In the genomic region with DNA sequence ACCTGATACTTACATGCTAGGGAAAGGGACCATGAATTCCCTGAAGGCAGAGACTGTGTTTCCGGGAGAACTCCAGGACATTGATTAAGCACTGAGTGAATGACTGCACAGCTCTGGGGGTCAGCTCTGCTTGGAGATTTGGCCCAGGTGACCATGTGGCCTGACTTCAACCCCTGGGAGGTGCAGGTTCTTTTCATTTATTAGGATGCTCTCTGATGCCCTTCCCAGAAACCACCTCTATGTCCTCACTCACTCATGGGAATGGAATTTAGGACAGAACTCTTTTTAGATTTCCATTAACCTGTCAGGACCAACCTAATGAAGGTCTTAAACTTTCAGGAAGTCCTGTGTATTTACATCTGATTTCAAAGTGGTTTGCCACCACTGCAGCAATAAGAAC, we compare ENCODE assay signal across 25 cellular contexts.
DNase-seq lines count a peak whose midpoint lies in the region; ATAC-seq, FAIRE-seq and TF ChIP-seq lines count a peak whose summit lies in the region.
"Had no signal": no experiment of that assay in that cellular context is flagged by ENCODE, and none has a peak within 500 bp of the region (broad histone marks: within the 10 kb centered on the region; RNA-seq: fewer than 3 reads in every experiment).

No MANE protein-coding gene starts in this region.

- H3K9me3 ChIP-seq in neural progenitor cell (ENCODE audit: low read depth) = no peaks in the 10 kb centered on the region
- H3K9me3 ChIP-seq: A549, BE2C had no signal

- H3K4me3 Mint-ChIP-seq in neural progenitor cell = no peak overlapping the region
- H3K4me3 Mint-ChIP-seq: CD14-positive monocyte; CD4-positive, alpha-beta T cell; CD8-positive, alpha-beta memory T cell; H9 had no signal

- H3K4me1 Mint-ChIP-seq in neural progenitor cell = peaks cover 3% of the 10 kb centered on the region
- H3K4me1 Mint-ChIP-seq: CD14-positive monocyte; CD8-positive, alpha-beta memory T cell; H9 had no signal

- no peaks in the 10 kb centered on the region for H3K36me3 Mint-ChIP-seq in neural progenitor cell
- no peaks in the 10 kb centered on the region for H3K36me3 Mint-ChIP-seq in activated naive CD4-positive, alpha-beta T cell treated with anti-CD3 and anti-CD28 coated beads, Interleukin-2, amount 50 U/mL, for 72 hours
- H3K36me3 Mint-ChIP-seq: CD14-positive monocyte; CD8-positive, alpha-beta memory T cell had no signal

- no peaks in the 10 kb centered on the region for H3K27me3 ChIP-seq in neural progenitor cell
- H3K27me3 ChIP-seq: BE2C; BLaER1 treated with 17β-estradiol and CSF1 and Interleukin-3, amounts not matched to agents 10 nM and 100 nM had no signal

- FAIRE-seq in H54 (lab: Jason Lieb, UNC) = peak; percentile 36
- FAIRE-seq: A549, GM12891, GM18507, H1 had no signal

- DNase-seq in H54 (ENCODE audit: insufficient read length, low spot score) (no peak), kidney tubule cell (ENCODE audit: low spot score) (peak; percentile 75), neural progenitor cell (ENCODE audit: low spot score) (no peak)
- DNase-seq in activated naive CD4-positive, alpha-beta T cell treated with anti-CD3 and anti-CD28 coated beads, Interleukin-2, amount 50 U/mL, for 72 hours (ENCODE audit: low spot score in 2 of 2) = no peak
- DNase-seq: 8988T; ACHN; AML-193; BE2C; Calu3; CD4-positive, alpha-beta T cell; CD8-positive, alpha-beta memory T cell; DMS53; DMS79 treated with DMSO at 0.1 percent for 48 hours; GF-D8; GM23248; H9 had no signal

- no peak overlapping the region for H3K4me3 ChIP-seq in neural progenitor cell
- H3K4me3 ChIP-seq: A549; BLaER1 treated with 17β-estradiol and CSF1 and Interleukin-3, amounts not matched to agents 10 nM and 100 nM; GM23248 had no signal

- peaks cover 5% of the 10 kb centered on the region for H3K4me1 ChIP-seq in neural progenitor cell
- H3K4me1 ChIP-seq: A549; BE2C; BLaER1 treated with 17β-estradiol and CSF1 and Interleukin-3, amounts not matched to agents 10 nM and 100 nM had no signal

- peak overlapping the region; percentile 54 for H2AFZ ChIP-seq in neural progenitor cell (replicated peaks)
- H2AFZ ChIP-seq: GM23248 had no signal

- TF ChIP-seq POLR2A in H54 (IDR thresholded peaks at IDR 0.05; ENCODE audit: low read depth, low read length) = no peak

- no peaks in the 10 kb centered on the region for H3K27me3 Mint-ChIP-seq in neural progenitor cell (ENCODE audit: insufficient read depth, low read depth)
- H3K27me3 Mint-ChIP-seq: CD4-positive, alpha-beta T cell; CD8-positive, alpha-beta memory T cell had no signal

- no peaks in the 10 kb centered on the region for H3K36me3 ChIP-seq in neural progenitor cell
- H3K36me3 ChIP-seq: BE2C; BLaER1 treated with 17β-estradiol and CSF1 and Interleukin-3, amounts not matched to agents 10 nM and 100 nM had no signal

- H3K79me2 ChIP-seq in neural progenitor cell (ENCODE audit: low read depth) = no peaks in the 10 kb centered on the region

- H3K9me3 Mint-ChIP-seq in neural progenitor cell = no peaks in the 10 kb centered on the region
- peaks cover 6 to 11% of the 10 kb centered on the region in 2 donors for H3K9me3 Mint-ChIP-seq in activated naive CD4-positive, alpha-beta T cell treated with anti-CD3 and anti-CD28 coated beads, Interleukin-2, amount 50 U/mL, for 72 hours
- H3K9me3 Mint-ChIP-seq: H9 had no signal

- ATAC-seq in activated naive CD4-positive, alpha-beta T cell treated with anti-CD3 and anti-CD28 coated beads, Interleukin-2, amount 50 U/mL, for 72 hours = no peak
- no peak for ATAC-seq in GM21737 (IDR thresholded peaks at IDR 0.05; ENCODE audit: unreplicated experiment)
- no peak for ATAC-seq in GM21576 (IDR thresholded peaks at IDR 0.05; ENCODE audit: unreplicated experiment)
- ATAC-seq: A549, HCT116 had no signal

- no peaks in the 10 kb centered on the region for H4K20me1 ChIP-seq in neural progenitor cell (ENCODE audit: low read depth)
- H4K20me1 ChIP-seq: BLaER1 treated with 17β-estradiol and CSF1 and Interleukin-3, amounts not matched to agents 10 nM and 100 nM had no signal

- H3F3A ChIP-seq in neural progenitor cell (ENCODE audit: low read depth) = no peaks in the 10 kb centered on the region

- H3K9ac ChIP-seq in neural progenitor cell = no peak overlapping the region
- H3K9ac ChIP-seq: BLaER1 treated with 17β-estradiol and CSF1 and Interleukin-3, amounts not matched to agents 10 nM and 100 nM; GM23248 had no signal

- no peak overlapping the region for H3K4me2 ChIP-seq in neural progenitor cell
- H3K4me2 ChIP-seq: A549; BLaER1 treated with 17β-estradiol and CSF1 and Interleukin-3, amounts not matched to agents 10 nM and 100 nM had no signal

- H3K27ac ChIP-seq in neural progenitor cell = no peak overlapping the region
- H3K27ac ChIP-seq: A549; BLaER1 treated with 17β-estradiol and CSF1 and Interleukin-3, amounts not matched to agents 10 nM and 100 nM; GM23248 had no signal

- no peak overlapping the region for H3K27ac Mint-ChIP-seq in neural progenitor cell
- no peak overlapping the region for H3K27ac Mint-ChIP-seq in activated naive CD4-positive, alpha-beta T cell treated with anti-CD3 and anti-CD28 coated beads, Interleukin-2, amount 50 U/mL, for 72 hours
- H3K27ac Mint-ChIP-seq: CD14-positive monocyte; CD4-positive, alpha-beta T cell; CD8-positive, alpha-beta memory T cell; H9 had no signal

- TF ChIP-seq CTCF in neural progenitor cell (IDR thresholded peaks at IDR 0.05) = no peak
